ENCODE assay signal across 1 cellular context in genomic region chr6:131510094-131510493, GRCh38.
TF ChIP-seq lines count a peak whose summit lies in the region.

No MANE protein-coding gene starts in this region.

TF ChIP-seq in H1, 55 proteins besides CTCF, POLR2A, EP300 and RAD21 (continued from another document):
- TF ChIP-seq BCL11A (IDR thresholded peaks at IDR 0.05; ENCODE audit: low read depth in 2 of 2, low read length in 2 of 2) = peak in 1 of 2 experiments; percentile 44
- TF ChIP-seq SUZ12 (IDR thresholded peaks at IDR 0.05; ENCODE audit: low read length) = no peak
- TF ChIP-seq CHD2 (IDR thresholded peaks at IDR 0.05; ENCODE audit: low read length) = no peak
- TF ChIP-seq, protein P1, sequence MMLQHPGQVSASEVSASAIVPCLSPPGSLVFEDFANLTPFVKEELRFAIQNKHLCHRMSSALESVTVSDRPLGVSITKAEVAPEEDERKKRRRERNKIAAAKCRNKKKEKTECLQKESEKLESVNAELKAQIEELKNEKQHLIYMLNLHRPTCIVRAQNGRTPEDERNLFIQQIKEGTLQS (IDR thresholded peaks at IDR 0.05; ENCODE audit: insufficient read depth, low read depth, low read length) = peak; percentile 85
- peak; percentile 54 for TF ChIP-seq CREB1 (IDR thresholded peaks at IDR 0.05)
- TF ChIP-seq, protein P2, sequence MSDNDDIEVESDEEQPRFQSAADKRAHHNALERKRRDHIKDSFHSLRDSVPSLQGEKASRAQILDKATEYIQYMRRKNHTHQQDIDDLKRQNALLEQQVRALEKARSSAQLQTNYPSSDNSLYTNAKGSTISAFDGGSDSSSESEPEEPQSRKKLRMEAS (IDR thresholded peaks at IDR 0.05) = peak; percentile 52
- TF ChIP-seq JUND (IDR thresholded peaks at IDR 0.05; ENCODE audit: low read length) = peak; percentile 80
- TF ChIP-seq ZNF274 (IDR thresholded peaks at IDR 0.05; ENCODE audit: borderline replicate concordance, extremely low read depth, low read length) = no peak
- 0 out of 2 replicates have a peak, but pooled peaks have one; percentile 13 for TF ChIP-seq YY1 (IDR thresholded peaks at IDR 0.05; ENCODE audit: low read depth, low read length)
- TF ChIP-seq TAF7 (optimal IDR thresholded peaks at IDR 0.05; ENCODE audit: borderline replicate concordance, low read depth, low read length) = no peak
- peak; percentile 98 for TF ChIP-seq TCF12 (IDR thresholded peaks at IDR 0.05; ENCODE audit: low read depth, low read length)
- TF ChIP-seq, protein P3, sequence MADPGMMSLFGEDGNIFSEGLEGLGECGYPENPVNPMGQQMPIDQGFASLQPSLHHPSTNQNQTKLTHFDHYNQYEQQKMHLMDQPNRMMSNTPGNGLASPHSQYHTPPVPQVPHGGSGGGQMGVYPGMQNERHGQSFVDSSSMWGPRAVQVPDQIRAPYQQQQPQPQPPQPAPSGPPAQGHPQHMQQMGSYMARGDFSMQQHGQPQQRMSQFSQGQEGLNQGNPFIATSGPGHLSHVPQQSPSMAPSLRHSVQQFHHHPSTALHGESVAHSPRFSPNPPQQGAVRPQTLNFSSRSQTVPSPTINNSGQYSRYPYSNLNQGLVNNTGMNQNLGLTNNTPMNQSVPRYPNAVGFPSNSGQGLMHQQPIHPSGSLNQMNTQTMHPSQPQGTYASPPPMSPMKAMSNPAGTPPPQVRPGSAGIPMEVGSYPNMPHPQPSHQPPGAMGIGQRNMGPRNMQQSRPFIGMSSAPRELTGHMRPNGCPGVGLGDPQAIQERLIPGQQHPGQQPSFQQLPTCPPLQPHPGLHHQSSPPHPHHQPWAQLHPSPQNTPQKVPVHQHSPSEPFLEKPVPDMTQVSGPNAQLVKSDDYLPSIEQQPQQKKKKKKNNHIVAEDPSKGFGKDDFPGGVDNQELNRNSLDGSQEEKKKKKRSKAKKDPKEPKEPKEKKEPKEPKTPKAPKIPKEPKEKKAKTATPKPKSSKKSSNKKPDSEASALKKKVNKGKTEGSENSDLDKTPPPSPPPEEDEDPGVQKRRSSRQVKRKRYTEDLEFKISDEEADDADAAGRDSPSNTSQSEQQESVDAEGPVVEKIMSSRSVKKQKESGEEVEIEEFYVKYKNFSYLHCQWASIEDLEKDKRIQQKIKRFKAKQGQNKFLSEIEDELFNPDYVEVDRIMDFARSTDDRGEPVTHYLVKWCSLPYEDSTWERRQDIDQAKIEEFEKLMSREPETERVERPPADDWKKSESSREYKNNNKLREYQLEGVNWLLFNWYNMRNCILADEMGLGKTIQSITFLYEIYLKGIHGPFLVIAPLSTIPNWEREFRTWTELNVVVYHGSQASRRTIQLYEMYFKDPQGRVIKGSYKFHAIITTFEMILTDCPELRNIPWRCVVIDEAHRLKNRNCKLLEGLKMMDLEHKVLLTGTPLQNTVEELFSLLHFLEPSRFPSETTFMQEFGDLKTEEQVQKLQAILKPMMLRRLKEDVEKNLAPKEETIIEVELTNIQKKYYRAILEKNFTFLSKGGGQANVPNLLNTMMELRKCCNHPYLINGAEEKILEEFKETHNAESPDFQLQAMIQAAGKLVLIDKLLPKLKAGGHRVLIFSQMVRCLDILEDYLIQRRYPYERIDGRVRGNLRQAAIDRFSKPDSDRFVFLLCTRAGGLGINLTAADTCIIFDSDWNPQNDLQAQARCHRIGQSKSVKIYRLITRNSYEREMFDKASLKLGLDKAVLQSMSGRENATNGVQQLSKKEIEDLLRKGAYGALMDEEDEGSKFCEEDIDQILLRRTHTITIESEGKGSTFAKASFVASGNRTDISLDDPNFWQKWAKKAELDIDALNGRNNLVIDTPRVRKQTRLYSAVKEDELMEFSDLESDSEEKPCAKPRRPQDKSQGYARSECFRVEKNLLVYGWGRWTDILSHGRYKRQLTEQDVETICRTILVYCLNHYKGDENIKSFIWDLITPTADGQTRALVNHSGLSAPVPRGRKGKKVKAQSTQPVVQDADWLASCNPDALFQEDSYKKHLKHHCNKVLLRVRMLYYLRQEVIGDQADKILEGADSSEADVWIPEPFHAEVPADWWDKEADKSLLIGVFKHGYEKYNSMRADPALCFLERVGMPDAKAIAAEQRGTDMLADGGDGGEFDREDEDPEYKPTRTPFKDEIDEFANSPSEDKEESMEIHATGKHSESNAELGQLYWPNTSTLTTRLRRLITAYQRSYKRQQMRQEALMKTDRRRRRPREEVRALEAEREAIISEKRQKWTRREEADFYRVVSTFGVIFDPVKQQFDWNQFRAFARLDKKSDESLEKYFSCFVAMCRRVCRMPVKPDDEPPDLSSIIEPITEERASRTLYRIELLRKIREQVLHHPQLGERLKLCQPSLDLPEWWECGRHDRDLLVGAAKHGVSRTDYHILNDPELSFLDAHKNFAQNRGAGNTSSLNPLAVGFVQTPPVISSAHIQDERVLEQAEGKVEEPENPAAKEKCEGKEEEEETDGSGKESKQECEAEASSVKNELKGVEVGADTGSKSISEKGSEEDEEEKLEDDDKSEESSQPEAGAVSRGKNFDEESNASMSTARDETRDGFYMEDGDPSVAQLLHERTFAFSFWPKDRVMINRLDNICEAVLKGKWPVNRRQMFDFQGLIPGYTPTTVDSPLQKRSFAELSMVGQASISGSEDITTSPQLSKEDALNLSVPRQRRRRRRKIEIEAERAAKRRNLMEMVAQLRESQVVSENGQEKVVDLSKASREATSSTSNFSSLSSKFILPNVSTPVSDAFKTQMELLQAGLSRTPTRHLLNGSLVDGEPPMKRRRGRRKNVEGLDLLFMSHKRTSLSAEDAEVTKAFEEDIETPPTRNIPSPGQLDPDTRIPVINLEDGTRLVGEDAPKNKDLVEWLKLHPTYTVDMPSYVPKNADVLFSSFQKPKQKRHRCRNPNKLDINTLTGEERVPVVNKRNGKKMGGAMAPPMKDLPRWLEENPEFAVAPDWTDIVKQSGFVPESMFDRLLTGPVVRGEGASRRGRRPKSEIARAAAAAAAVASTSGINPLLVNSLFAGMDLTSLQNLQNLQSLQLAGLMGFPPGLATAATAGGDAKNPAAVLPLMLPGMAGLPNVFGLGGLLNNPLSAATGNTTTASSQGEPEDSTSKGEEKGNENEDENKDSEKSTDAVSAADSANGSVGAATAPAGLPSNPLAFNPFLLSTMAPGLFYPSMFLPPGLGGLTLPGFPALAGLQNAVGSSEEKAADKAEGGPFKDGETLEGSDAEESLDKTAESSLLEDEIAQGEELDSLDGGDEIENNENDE (IDR thresholded peaks at IDR 0.05; ENCODE audit: insufficient replicate concordance, low read length) = no peak
- TF ChIP-seq POU5F1 (IDR thresholded peaks at IDR 0.05; ENCODE audit: low read depth, low read length) = 0 out of 2 replicates have a peak, but pooled peaks have one; percentile 37
